1 cellular context compared by ENCODE assay signal in the genomic region with DNA sequence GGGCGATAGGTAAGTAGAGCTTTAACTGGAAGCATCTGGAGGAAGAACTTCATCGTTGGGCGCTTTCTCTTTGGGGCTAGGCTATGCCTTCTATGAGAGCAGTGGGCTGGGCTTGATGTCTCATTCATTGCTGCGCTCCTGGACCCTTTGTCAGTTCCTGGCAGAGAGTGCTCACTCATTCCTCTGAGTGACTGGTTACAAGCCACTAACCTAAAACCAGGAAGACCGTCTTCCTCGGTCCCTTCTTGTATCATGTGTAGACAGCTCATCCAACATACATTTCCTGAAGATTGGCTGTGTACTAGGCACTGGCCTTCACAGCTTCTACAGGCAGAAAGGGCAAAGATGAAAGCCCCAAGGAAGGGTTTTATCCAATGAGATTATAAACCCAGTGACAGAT.
TF ChIP-seq lines count a peak whose summit lies in the region.

No MANE protein-coding gene starts in this region.

TF ChIP-seq in IMR-90, 13 proteins besides CTCF, POLR2A, EP300 and RAD21:
- no peak for TF ChIP-seq MAFK (IDR thresholded peaks at IDR 0.05; ENCODE audit: low read depth, low read length)
- no peak for TF ChIP-seq MAZ (IDR thresholded peaks at IDR 0.05; ENCODE audit: borderline replicate concordance, low read depth, low read length)
- no peak for TF ChIP-seq MXI1 (IDR thresholded peaks at IDR 0.05; ENCODE audit: borderline replicate concordance, low read depth, low read length)
- TF ChIP-seq RCOR1 (IDR thresholded peaks at IDR 0.05; ENCODE audit: insufficient replicate concordance, low read length): no peak
- TF ChIP-seq BHLHE40 (IDR thresholded peaks at IDR 0.05; ENCODE audit: low read depth, low read length): no peak
- no peak for TF ChIP-seq SMC3 (IDR thresholded peaks at IDR 0.05; ENCODE audit: low read depth, low read length)
- TF ChIP-seq RFX5 (IDR thresholded peaks at IDR 0.05; ENCODE audit: low read depth, low read length): no peak
- TF ChIP-seq, protein P1, sequence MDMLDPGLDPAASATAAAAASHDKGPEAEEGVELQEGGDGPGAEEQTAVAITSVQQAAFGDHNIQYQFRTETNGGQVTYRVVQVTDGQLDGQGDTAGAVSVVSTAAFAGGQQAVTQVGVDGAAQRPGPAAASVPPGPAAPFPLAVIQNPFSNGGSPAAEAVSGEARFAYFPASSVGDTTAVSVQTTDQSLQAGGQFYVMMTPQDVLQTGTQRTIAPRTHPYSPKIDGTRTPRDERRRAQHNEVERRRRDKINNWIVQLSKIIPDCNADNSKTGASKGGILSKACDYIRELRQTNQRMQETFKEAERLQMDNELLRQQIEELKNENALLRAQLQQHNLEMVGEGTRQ (IDR thresholded peaks at IDR 0.05; ENCODE audit: low read depth, low read length): no peak
- no peak for TF ChIP-seq NFE2L2 (IDR thresholded peaks at IDR 0.05; ENCODE audit: low read depth, low read length)
- TF ChIP-seq, protein P2, sequence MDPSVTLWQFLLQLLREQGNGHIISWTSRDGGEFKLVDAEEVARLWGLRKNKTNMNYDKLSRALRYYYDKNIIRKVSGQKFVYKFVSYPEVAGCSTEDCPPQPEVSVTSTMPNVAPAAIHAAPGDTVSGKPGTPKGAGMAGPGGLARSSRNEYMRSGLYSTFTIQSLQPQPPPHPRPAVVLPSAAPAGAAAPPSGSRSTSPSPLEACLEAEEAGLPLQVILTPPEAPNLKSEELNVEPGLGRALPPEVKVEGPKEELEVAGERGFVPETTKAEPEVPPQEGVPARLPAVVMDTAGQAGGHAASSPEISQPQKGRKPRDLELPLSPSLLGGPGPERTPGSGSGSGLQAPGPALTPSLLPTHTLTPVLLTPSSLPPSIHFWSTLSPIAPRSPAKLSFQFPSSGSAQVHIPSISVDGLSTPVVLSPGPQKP (IDR thresholded peaks at IDR 0.05; ENCODE audit: borderline replicate concordance, low read depth, low read length): no peak
- TF ChIP-seq FOS (IDR thresholded peaks at IDR 0.05; ENCODE audit: low read depth, low read length): no peak
- no peak for TF ChIP-seq CHD1 (IDR thresholded peaks at IDR 0.05; ENCODE audit: low read depth, low read length)
- TF ChIP-seq CEBPB (IDR thresholded peaks at IDR 0.05; ENCODE audit: low read depth, low read length): no peak
TF ChIP-seq in IMR-90: peak in this region for 0.
